ENCODE assay signal across 11 cellular contexts in genomic region chr9:114004221-114004716, GRCh38.
DNase-seq lines count a peak whose midpoint lies in the region; ATAC-seq, FAIRE-seq and TF ChIP-seq lines count a peak whose summit lies in the region.
"Had no signal": no experiment of that assay in that cellular context is flagged by ENCODE, and none has a peak within 500 bp of the region (broad histone marks: within the 10 kb centered on the region; RNA-seq: fewer than 3 reads in every experiment).

No MANE protein-coding gene starts in this region.

- peaks cover 25% of the 10 kb centered on the region for H3K36me3 Mint-ChIP-seq in astrocyte (ENCODE audit: low read depth, unreplicated experiment)
- H3K36me3 Mint-ChIP-seq in CD4-positive, alpha-beta memory T cell: peaks cover 2 to 3% of the 10 kb centered on the region in 2 donors

- no peak for FAIRE-seq in astrocyte (lab: Jason Lieb, UNC)

- H3K36me3 ChIP-seq in astrocyte (ENCODE audit: insufficient read depth, low read length) (peaks cover 14% of the 10 kb centered on the region), left ventricle myocardium inferior (peaks cover 10% of the 10 kb centered on the region)
- no peaks in the 10 kb centered on the region for H3K36me3 ChIP-seq in CD4-positive, alpha-beta memory T cell (ENCODE audit: insufficient read depth, low read length)
- no peaks in the 10 kb centered on the region for H3K36me3 ChIP-seq in effector memory CD4-positive, alpha-beta T cell (ENCODE audit: control insufficient read depth, insufficient read depth, low read length)

- H3K79me2 ChIP-seq in astrocyte (ENCODE audit: insufficient read depth, low read length): no peaks in the 10 kb centered on the region

- peak overlapping the region; percentile 20 for H3K4me3 Mint-ChIP-seq in astrocyte (ENCODE audit: unreplicated experiment)
- H3K4me3 Mint-ChIP-seq in CD4-positive, alpha-beta memory T cell: no peak overlapping the region
- H3K4me3 Mint-ChIP-seq: activated CD4-positive, alpha-beta T cell treated with anti-CD3 and anti-CD28 coated beads for 36 hours had no signal

- peak overlapping the region; percentile 2 for H3K4me2 ChIP-seq in astrocyte (ENCODE audit: low read length)

- CTCF ChIA-PET in CD4-positive, alpha-beta memory T cell (lab: Charles Lee; ENCODE audit: partially characterized antibody): no interaction called here

- intact Hi-C loops in left ventricle myocardium inferior (cut with micrococcal nuclease) (no loop called here), sciatic nerve (cut with DNase I) (no loop called here)
- intact Hi-C loops in CD4-positive, alpha-beta memory T cell (cut with micrococcal nuclease): no loop called here

- H3K27me3 Mint-ChIP-seq in astrocyte (ENCODE audit: low read depth, unreplicated experiment): no peaks in the 10 kb centered on the region
- H3K27me3 Mint-ChIP-seq in CD4-positive, alpha-beta memory T cell: no peaks in the 10 kb centered on the region
- H3K27me3 Mint-ChIP-seq: activated CD4-positive, alpha-beta T cell treated with anti-CD3 and anti-CD28 coated beads for 36 hours had no signal

- DNase-seq in MV-4-11 (lab: John Stamatoyannopoulos, UW) (peak; percentile 96), astrocyte (ENCODE audit: low read depth) (peak; percentile 57), left ventricle myocardium inferior (peak; percentile 54), sciatic nerve (ENCODE audit: low spot score) (peak; percentile 76), NCI-H1694 treated with DMSO at 0.1 percent for 48 hours (lab: John Stamatoyannopoulos, UW) (no peak), KG1 (lab: John Stamatoyannopoulos, UW) (no peak)
- no peak for DNase-seq in CD4-positive, alpha-beta memory T cell
- DNase-seq in effector memory CD4-positive, alpha-beta T cell: no peak
- DNase-seq: activated CD4-positive, alpha-beta T cell treated with anti-CD3 and anti-CD28 coated beads for 36 hours; EL; kidney glomerular epithelial cell had no signal

- no peak for TF ChIP-seq CTCF in astrocyte (IDR thresholded peaks at IDR 0.05; ENCODE audit: insufficient read depth, low read depth, low read length)
- peak; percentile 12 for TF ChIP-seq CTCF in left ventricle myocardium inferior (IDR thresholded peaks at IDR 0.05; ENCODE audit: borderline replicate concordance)

- no peaks in the 10 kb centered on the region for H3K27me3 ChIP-seq in astrocyte (ENCODE audit: insufficient read depth, low read length)
- no peaks in the 10 kb centered on the region for H3K27me3 ChIP-seq in left ventricle myocardium inferior (ENCODE audit: low read depth)
- H3K27me3 ChIP-seq in CD4-positive, alpha-beta memory T cell (ENCODE audit: insufficient read depth, low read length): no peaks in the 10 kb centered on the region
- no peaks in the 10 kb centered on the region for H3K27me3 ChIP-seq in effector memory CD4-positive, alpha-beta T cell (replicated peaks; ENCODE audit: control insufficient read depth, insufficient read depth, low read length, poor library complexity, severe bottlenecking)

- H3K27ac ChIP-seq in astrocyte (ENCODE audit: low read depth, low read length): no peak overlapping the region
- peak overlapping the region; percentile 80 for H3K27ac ChIP-seq in left ventricle myocardium inferior (replicated peaks)
- H3K27ac ChIP-seq in CD4-positive, alpha-beta memory T cell (ENCODE audit: low read depth, low read length): no peak overlapping the region
- H3K27ac ChIP-seq in effector memory CD4-positive, alpha-beta T cell (ENCODE audit: insufficient read depth, low read length, poor library complexity, severe bottlenecking): no peak overlapping the region

- H3K9me3 ChIP-seq in astrocyte (ENCODE audit: insufficient read depth, low read depth, low read length) (peaks cover 4% of the 10 kb centered on the region), left ventricle myocardium inferior (replicated peaks) (peaks cover 3% of the 10 kb centered on the region)
- H3K9me3 ChIP-seq in CD4-positive, alpha-beta memory T cell (ENCODE audit: control insufficient read depth in 1 of 2, low read length in 2 of 2): no peaks in the 10 kb centered on the region
- no peaks in the 10 kb centered on the region for H3K9me3 ChIP-seq in effector memory CD4-positive, alpha-beta T cell (ENCODE audit: control insufficient read depth, low read length)

- H3K4me3 ChIP-seq in astrocyte (ENCODE audit: insufficient read depth, low read depth, low read length) (no peak overlapping the region), left ventricle myocardium inferior (peak overlapping the region; percentile 40)
- H3K4me3 ChIP-seq in CD4-positive, alpha-beta memory T cell (ENCODE audit: low read length in 2 of 2): no peak overlapping the region
- H3K4me3 ChIP-seq in effector memory CD4-positive, alpha-beta T cell (ENCODE audit: insufficient read depth, low read depth, low read length, poor library complexity, severe bottlenecking): no peak overlapping the region

- ATAC-seq in sciatic nerve: peak; percentile 82
- ATAC-seq: activated CD4-positive, alpha-beta T cell treated with anti-CD3 and anti-CD28 coated beads for 36 hours had no signal

- H2AFZ ChIP-seq in astrocyte (ENCODE audit: low read depth, low read length): no peak overlapping the region

- peaks cover 16% of the 10 kb centered on the region for H3K4me1 Mint-ChIP-seq in astrocyte (ENCODE audit: low read depth, unreplicated experiment)
- H3K4me1 Mint-ChIP-seq in CD4-positive, alpha-beta memory T cell: no peaks in the 10 kb centered on the region
- H3K4me1 Mint-ChIP-seq: activated CD4-positive, alpha-beta T cell treated with anti-CD3 and anti-CD28 coated beads for 36 hours had no signal

- POLR2A ChIA-PET in CD4-positive, alpha-beta memory T cell (lab: Charles Lee; ENCODE audit: partially characterized antibody): no interaction called here

- H3K4me1 ChIP-seq in astrocyte (ENCODE audit: insufficient read depth, low read length): peaks cover 12% of the 10 kb centered on the region
- peaks cover 20% of the 10 kb centered on the region for H3K4me1 ChIP-seq in left ventricle myocardium inferior
- H3K4me1 ChIP-seq in CD4-positive, alpha-beta memory T cell (ENCODE audit: insufficient read depth, low read length): no peaks in the 10 kb centered on the region
- no peaks in the 10 kb centered on the region for H3K4me1 ChIP-seq in effector memory CD4-positive, alpha-beta T cell (ENCODE audit: control insufficient read depth, insufficient read depth, low read length, poor library complexity, severe bottlenecking)

- peaks cover 27% of the 10 kb centered on the region for H4K20me1 ChIP-seq in astrocyte (ENCODE audit: insufficient read depth, low read length)

- no peak overlapping the region for H3K9ac ChIP-seq in astrocyte (ENCODE audit: low read length)

- peak overlapping the region; percentile 62 for H3K27ac Mint-ChIP-seq in astrocyte (ENCODE audit: unreplicated experiment)
- H3K27ac Mint-ChIP-seq in CD4-positive, alpha-beta memory T cell: no peak overlapping the region
- H3K27ac Mint-ChIP-seq: activated CD4-positive, alpha-beta T cell treated with anti-CD3 and anti-CD28 coated beads for 36 hours had no signal

- H3K9me3 Mint-ChIP-seq in astrocyte (ENCODE audit: unreplicated experiment): no peaks in the 10 kb centered on the region
- peaks cover 0 to 1% (median 0%) of the 10 kb centered on the region in 8 donors for H3K9me3 Mint-ChIP-seq in CD4-positive, alpha-beta memory T cell

Comparison
In these comparisons a context has a peak if more than half of its experiments do, and no peak if none do; other contexts are left out.
1. DNase-seq: peak in MV-4-11 (single experiment), astrocyte (single experiment), left ventricle myocardium inferior (single experiment) and sciatic nerve (single experiment); none in NCI-H1694 treated with DMSO at 0.1 percent for 48 hours (single experiment), CD4-positive, alpha-beta memory T cell (0 of 5), KG1 (single experiment) and effector memory CD4-positive, alpha-beta T cell (0 of 3).